ENCODE assay signal across 8 cellular contexts in the genomic region with DNA sequence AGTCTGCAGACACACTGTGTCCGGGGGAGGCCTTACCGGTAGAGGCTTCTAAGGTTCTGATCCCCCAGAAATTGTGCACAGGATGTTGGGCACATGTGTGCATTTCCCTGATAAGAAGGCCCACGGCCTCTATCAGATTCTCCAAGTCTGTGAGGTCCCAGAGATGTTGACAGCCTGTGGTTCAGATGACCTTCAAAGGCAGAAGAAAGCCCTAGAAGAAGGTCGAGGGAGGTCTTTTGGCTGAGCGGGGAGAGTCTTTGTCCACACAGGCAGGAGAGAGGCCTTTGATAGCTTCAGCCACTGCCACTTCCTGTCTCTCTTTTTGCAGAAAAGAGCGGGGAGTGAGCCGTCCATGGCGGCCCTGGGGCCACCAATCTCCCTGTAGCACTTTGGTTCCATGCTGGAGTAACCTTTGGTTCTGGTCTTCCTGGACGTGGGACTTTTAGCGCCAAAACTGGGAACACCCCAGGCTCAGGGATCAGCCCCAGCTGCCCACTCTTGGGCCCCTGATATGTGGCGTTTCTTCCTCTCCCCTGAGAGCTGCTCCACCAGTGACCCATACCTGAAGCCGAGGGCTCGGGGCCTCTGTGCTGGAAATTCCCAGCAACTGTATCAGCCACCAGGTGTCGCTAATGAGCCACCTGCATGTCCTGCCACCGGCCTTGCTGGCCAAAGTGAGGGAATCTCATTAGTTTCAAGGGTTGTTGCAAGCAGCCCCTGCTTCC. TPM values are rescaled to one million over a fixed set of nuclear protein-coding genes. Genes with fewer than 3 reads are reported as not detected.
DNase-seq lines count a peak whose midpoint lies in the region; ATAC-seq and TF ChIP-seq lines count a peak whose summit lies in the region.

No MANE protein-coding gene starts in this region.

- TF ChIP-seq EP300 in esophagus muscularis mucosa (IDR thresholded peaks at IDR 0.05), result no peak

- H3K4me1 Mint-ChIP-seq in naive B cell, result peaks cover 3 to 10% (median 7%) of the 10 kb centered on the region in 3 donors

- TF ChIP-seq POLR2A in esophagus muscularis mucosa (IDR thresholded peaks at IDR 0.05; ENCODE audit: low read depth), result no peak

- DNase-seq in COLO668 (lab: John Stamatoyannopoulos, UW; ENCODE audit: unreplicated experiment) (peak; percentile 44), OCI-M2 (lab: John Stamatoyannopoulos, UW; ENCODE audit: unreplicated experiment) (peak; percentile 66), activated T-cell treated with anti-CD3 and anti-CD28 coated beads for 24 hours (ENCODE audit: low read depth) (peak; percentile 54), esophagus muscularis mucosa (ENCODE audit: extremely low spot score) (peak; percentile 95), naive B cell (peak; percentile 64)
- DNase-seq in stimulated activated CD8-positive, alpha-beta memory T cell treated with anti-CD3 and anti-CD28 coated beads, Interleukin-7, amount 100 ng/mL, for 4 hours (ENCODE audit: low read depth in 2 of 2), result peak; percentile 30 to 34

- H3K4me3 Mint-ChIP-seq in naive B cell, result no peak overlapping the region

- peaks cover 12 to 63% (median 51%) of the 10 kb centered on the region in 4 donors for H3K36me3 ChIP-seq in esophagus muscularis mucosa

- peak overlapping the region in 1 of 6 donors; percentile 64 for H3K27ac Mint-ChIP-seq in naive B cell

- H3K27me3 Mint-ChIP-seq in naive B cell, result no peaks in the 10 kb centered on the region

- WGBS in esophagus muscularis mucosa, result 69% methylated on average over 10 of the region's 15 CpGs

- H3K4me3 ChIP-seq in esophagus muscularis mucosa, result no peak overlapping the region

- H3K27me3 ChIP-seq in esophagus muscularis mucosa, result no peaks in the 10 kb centered on the region

- H3K4me1 ChIP-seq in esophagus muscularis mucosa, result peaks cover 3 to 25% (median 14%) of the 10 kb centered on the region in 4 donors

- peak; percentile 83 to 98 (median 93) for TF ChIP-seq CTCF in esophagus muscularis mucosa (IDR thresholded peaks at IDR 0.05)

- intact Hi-C loops in esophagus muscularis mucosa (cut with DNase I), result loop anchor here (2.0 to 10.0 kb wide), 4 partner anchors 48 to 248 kb away; no protein-coding TSS in a partner anchor

- H3K9me3 ChIP-seq in esophagus muscularis mucosa, result no peaks in the 10 kb centered on the region

- H3K36me3 Mint-ChIP-seq in naive B cell, result no peaks in the 10 kb centered on the region

- H3K27ac ChIP-seq in esophagus muscularis mucosa (replicated peaks in 1 of 4), result no peak overlapping the region

- H3K9me3 Mint-ChIP-seq in naive B cell, result no peaks in the 10 kb centered on the region

- ATAC-seq in HG02678 (IDR thresholded peaks at IDR 0.05; ENCODE audit: unreplicated experiment) (peak; percentile 51), naive B cell (ENCODE audit: low read depth in 2 of 2) (peak; percentile 50 to 64), HG03439 (IDR thresholded peaks at IDR 0.05; ENCODE audit: unreplicated experiment) (no peak)

RNA-seq across cellular contexts. Expression of a gene that starts 28.1 kb away (rescaled TPM):
- 10 to 100 TPM; 17.0 to 31.8 (median 24.4) TPM for total RNA-seq in esophagus muscularis mucosa
- 100 to 1,000 TPM in 2 of 6 donors, 10 to 100 TPM in 4; 70.6 to 109 (median 91.5) TPM for polyA plus RNA-seq in naive B cell (ENCODE audit: low read depth in 6 of 6)

Comparison
In these comparisons a context has a peak if more than half of its experiments do, and no peak if none do; other contexts are left out.
1. DNase-seq: peak in every context shown above with its lines; median percentile 95 in esophagus muscularis mucosa; 66 in OCI-M2; 64 in naive B cell; 54 in activated T-cell treated with anti-CD3 and anti-CD28 coated beads for 24 hours; 44 in COLO668; 32 in stimulated activated CD8-positive, alpha-beta memory T cell treated with anti-CD3 and anti-CD28 coated beads, Interleukin-7, amount 100 ng/mL, for 4 hours.